In genomic region chr2:142938240-142938639, GRCh38 we compare ENCODE assay signal across 1 cellular context.
TF ChIP-seq lines count a peak whose summit lies in the region.

No MANE protein-coding gene starts in this region.

TF ChIP-seq in K562, 482 proteins besides CTCF, POLR2A, EP300 and RAD21 (continued from another document and continues in another):
- TF ChIP-seq DACH1 (IDR thresholded peaks at IDR 0.05; ENCODE audit: partially characterized antibody) (no peak), STAG1 (CRISPR knock-in tag; IDR thresholded peaks at IDR 0.05; ENCODE audit: borderline replicate concordance) (no peak), IRF9 (tag; IDR thresholded peaks at IDR 0.05) (no peak), L3MBTL2 (IDR thresholded peaks at IDR 0.05) (peak; percentile 29; the same call in 1 of the 2 replicates), EWSR1 (IDR thresholded peaks at IDR 0.05; ENCODE audit: borderline replicate concordance, low read depth, partially characterized antibody) (no peak), DLX4 (CRISPR knock-in tag; IDR thresholded peaks at IDR 0.05) (no peak), GTF2B (IDR thresholded peaks at IDR 0.05; ENCODE audit: extremely low read depth, insufficient read length) (no peak), HDAC6 (IDR thresholded peaks at IDR 0.05; ENCODE audit: low read depth, low read length) (no peak), KLF10 (CRISPR knock-in tag; IDR thresholded peaks at IDR 0.05) (no peak), STAT5A (IDR thresholded peaks at IDR 0.05; ENCODE audit: borderline replicate concordance, low read length) (no peak), ZBTB40 (IDR thresholded peaks at IDR 0.05) (no peak), ZBTB40 (CRISPR knock-in tag; IDR thresholded peaks at IDR 0.05) (no peak), FOXA3 (CRISPR knock-in tag; conservative IDR thresholded peaks at IDR 0.05 in 1 of 2, IDR thresholded peaks at IDR 0.05 in 1 of 2) (0 out of 4 replicates have a peak, but pooled peaks of 1 of the 2 experiments have one; percentile 17), PKNOX1 (IDR thresholded peaks at IDR 0.05) (peak; percentile 91), NFE2 (IDR thresholded peaks at IDR 0.05; ENCODE audit: low read depth) (no peak), MNT (conservative IDR thresholded peaks at IDR 0.05) (peak; percentile 42 to 71; a peak in 3 of 4 replicates), ZNF41 (CRISPR knock-in tag; conservative IDR thresholded peaks at IDR 0.05) (no peak), UBTF (IDR thresholded peaks at IDR 0.05; ENCODE audit: borderline replicate concordance in 1 of 2, low read depth in 2 of 2, low read length in 2 of 2) (no peak), POU5F1 (IDR thresholded peaks at IDR 0.05; ENCODE audit: borderline replicate concordance, low read depth, low read length, partially characterized antibody) (no peak), HMG20A (CRISPR knock-in tag; conservative IDR thresholded peaks at IDR 0.05) (no peak), PBX2 (CRISPR knock-in tag; IDR thresholded peaks at IDR 0.05; ENCODE audit: low read depth) (no peak), PBX2 (tag; conservative IDR thresholded peaks at IDR 0.05; ENCODE audit: low read depth) (peak; percentile 85), GABPB2 (CRISPR knock-in tag; conservative IDR thresholded peaks at IDR 0.05) (no peak), ZBTB2 (IDR thresholded peaks at IDR 0.05) (no peak), MAFG (tag; conservative IDR thresholded peaks at IDR 0.05) (no peak), NR2C2 (CRISPR knock-in tag; IDR thresholded peaks at IDR 0.05) (no peak), NR2C2 (tag; IDR thresholded peaks at IDR 0.05) (0 out of 2 replicates have a peak, but pooled peaks have one; percentile 23), FUS (optimal IDR thresholded peaks at IDR 0.05; ENCODE audit: low read depth, low read length) (no peak), DPF2 (IDR thresholded peaks at IDR 0.05) (no peak), PTTG1 (tag; IDR thresholded peaks at IDR 0.05; ENCODE audit: low read depth) (no peak), HBP1 (CRISPR knock-in tag; IDR thresholded peaks at IDR 0.05) (no peak), THRA (IDR thresholded peaks at IDR 0.05) (no peak)
